1 cellular context compared by ENCODE assay signal in the genomic region with DNA sequence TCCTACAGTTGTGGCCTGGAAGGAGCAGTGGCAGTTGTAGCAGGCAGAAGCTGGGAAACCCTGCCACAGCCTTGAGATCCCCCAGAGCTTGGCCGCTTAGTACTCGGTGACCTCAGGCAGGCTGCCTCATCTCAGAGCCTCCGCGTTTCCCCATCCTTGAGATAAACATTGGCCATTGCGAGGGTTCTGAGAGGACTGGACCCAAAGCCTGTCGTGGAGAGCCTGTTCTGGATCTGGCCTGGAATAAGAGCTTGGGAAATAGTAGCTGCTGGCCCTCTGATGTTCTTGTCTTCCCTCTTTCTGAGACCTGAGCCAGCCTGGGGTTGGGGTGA.
TF ChIP-seq lines count a peak whose summit lies in the region.

No MANE protein-coding gene starts in this region.

TF ChIP-seq in H1, 55 proteins besides CTCF, POLR2A, EP300 and RAD21:
- TF ChIP-seq SAP30 (IDR thresholded peaks at IDR 0.05; ENCODE audit: insufficient read depth, insufficient replicate concordance, low read length) (no peak), BRCA1 (IDR thresholded peaks at IDR 0.05; ENCODE audit: low read depth, low read length) (no peak), SP2 (IDR thresholded peaks at IDR 0.05; ENCODE audit: low read length) (no peak)
